ENCODE assay signal across 10 cellular contexts in genomic region chr11:43802509-43802908, GRCh38.
DNase-seq lines count a peak whose midpoint lies in the region; ATAC-seq and TF ChIP-seq lines count a peak whose summit lies in the region.
"Had no signal": no experiment of that assay in that cellular context is flagged by ENCODE, and none has a peak within 500 bp of the region (broad histone marks: within the 10 kb centered on the region; RNA-seq: fewer than 3 reads in every experiment).

No MANE protein-coding gene starts in this region.

- H3K36me3 ChIP-seq in Karpas-422 (ENCODE audit: insufficient read depth, low read length) (peaks cover 63% of the 10 kb centered on the region), mesendoderm (ENCODE audit: control insufficient read depth, insufficient read depth, low read length) (no peaks in the 10 kb centered on the region)

- H2BK120ac ChIP-seq in mesendoderm (ENCODE audit: low read depth, low read length): no peak overlapping the region

- no peaks in the 10 kb centered on the region for H3K79me1 ChIP-seq in mesendoderm (ENCODE audit: low read length)

- no peak overlapping the region for H3K4me3 ChIP-seq in Karpas-422 (ENCODE audit: low read length)
- no peak overlapping the region for H3K4me3 ChIP-seq in astrocyte of the cerebellum (ENCODE audit: low read depth, low read length)
- no peak overlapping the region for H3K4me3 ChIP-seq in mesendoderm (ENCODE audit: low read length)

- no peak overlapping the region for H3K56ac ChIP-seq in mesendoderm (ENCODE audit: low read length)

- H2AFZ ChIP-seq in Karpas-422 (ENCODE audit: low read length): no peak overlapping the region

- no peak overlapping the region for H4K5ac ChIP-seq in mesendoderm (ENCODE audit: low read length)

- H2BK5ac ChIP-seq in mesendoderm (ENCODE audit: low read length): no peak overlapping the region

- no peak overlapping the region for H3K23ac ChIP-seq in mesendoderm (ENCODE audit: low read length)

- H3K9ac ChIP-seq in Karpas-422 (ENCODE audit: low read length) (no peak overlapping the region), mesendoderm (ENCODE audit: low read length) (no peak overlapping the region)

- H3K18ac ChIP-seq in mesendoderm (ENCODE audit: low read length): no peak overlapping the region

- H3K27ac ChIP-seq in Karpas-422 (ENCODE audit: low read length) (no peak overlapping the region), mesendoderm (ENCODE audit: low read depth, low read length) (no peak overlapping the region)

- H4K8ac ChIP-seq in mesendoderm (ENCODE audit: low read depth, low read length): no peak overlapping the region

- H3K4ac ChIP-seq in mesendoderm (ENCODE audit: low read depth, low read length): no peak overlapping the region

- H3K4me2 ChIP-seq in Karpas-422 (ENCODE audit: low read depth, low read length, poor library complexity, severe bottlenecking) (no peak overlapping the region), mesendoderm (ENCODE audit: low read length) (no peak overlapping the region)

- in situ Hi-C loops in astrocyte of the cerebellum (cut with HindIII; ENCODE audit: low sequenced_read_pairs): no loop called here

- H3K79me2 ChIP-seq in Karpas-422 (ENCODE audit: low read length) (peaks cover 77% of the 10 kb centered on the region), mesendoderm (ENCODE audit: control insufficient read depth, insufficient read depth, low read length) (no peaks in the 10 kb centered on the region)

- no peak for ATAC-seq in GM21737 (IDR thresholded peaks at IDR 0.05; ENCODE audit: unreplicated experiment)
- ATAC-seq in HG02571 (IDR thresholded peaks at IDR 0.05; ENCODE audit: unreplicated experiment): no peak

- H3K27me3 ChIP-seq in Karpas-422 (ENCODE audit: low read length) (no peaks in the 10 kb centered on the region), mesendoderm (ENCODE audit: insufficient read depth, low read length, poor library complexity) (no peaks in the 10 kb centered on the region)

- H2AK5ac ChIP-seq in mesendoderm (ENCODE audit: low read length): no peak overlapping the region

- peak; percentile 37 for TF ChIP-seq CTCF in astrocyte of the cerebellum (IDR thresholded peaks at IDR 0.05; ENCODE audit: low read depth, low read length, missing control alignments)

- no peaks in the 10 kb centered on the region for H3K9me3 ChIP-seq in Karpas-422 (ENCODE audit: low read length)

- H3K9me2 ChIP-seq in Karpas-422 (replicated peaks; ENCODE audit: insufficient read depth, low read length): no peaks in the 10 kb centered on the region

- no peak overlapping the region for H2BK15ac ChIP-seq in mesendoderm (replicated peaks; ENCODE audit: low read depth)

- H3K4me1 ChIP-seq in Karpas-422 (ENCODE audit: low read length) (peaks cover under 1% of the 10 kb centered on the region; the same call in 1 of the 2 replicates), mesendoderm (ENCODE audit: control insufficient read depth, low read depth, low read length) (no peaks in the 10 kb centered on the region)

- DNase-seq in ELR (ENCODE audit: low read depth) (peak; percentile 22), Karpas-422 (peak; percentile 52), astrocyte of the cerebellum (ENCODE audit: low read depth) (no peak), mesendoderm (peak; percentile 27), NCI-H510A (lab: John Stamatoyannopoulos, UW) (no peak)
- no peak for DNase-seq in stimulated activated CD4-positive, alpha-beta T cell treated with anti-CD3 and anti-CD28 coated beads, Interleukin-15, amount 100 ng/mL, for 24 hours
- DNase-seq: NCI-H146, substantia nigra had no signal

- H4K20me1 ChIP-seq in Karpas-422 (ENCODE audit: insufficient read depth, low read depth, low read length): no peaks in the 10 kb centered on the region; the same call in 1 of the 2 replicates

Comparison
In these comparisons a context has a peak if more than half of its experiments do, and no peak if none do; other contexts are left out.
1. DNase-seq: peak in ELR (single experiment), Karpas-422 (single experiment) and mesendoderm (single experiment); none in astrocyte of the cerebellum (single experiment), stimulated activated CD4-positive, alpha-beta T cell treated with anti-CD3 and anti-CD28 coated beads, Interleukin-15, amount 100 ng/mL, for 24 hours (single experiment) and NCI-H510A (single experiment).